ENCODE assay signal across 14 cellular contexts in genomic region chr5:167511276-167511675, GRCh38.
DNase-seq lines count a peak whose midpoint lies in the region; ATAC-seq and TF ChIP-seq lines count a peak whose summit lies in the region.
"Had no signal": no experiment of that assay in that cellular context is flagged by ENCODE, and none has a peak within 500 bp of the region (broad histone marks: within the 10 kb centered on the region; RNA-seq: fewer than 3 reads in every experiment).

No MANE protein-coding gene starts in this region.

- peak; percentile 5 for DNase-seq in H7
- peak; percentile 54 for DNase-seq in NT2/D1 (ENCODE audit: low read depth, low spot score)
- peak; percentile 53 for DNase-seq in iPS DF 4.7 (ENCODE audit: extremely low read depth, low spot score)
- peak; percentile 40 for DNase-seq in iPS-NIHi7 (ENCODE audit: extremely low spot score)
- DNase-seq in nephron progenitor cell: no peak
- DNase-seq: ACHN; CD4-positive, CD25-positive, alpha-beta regulatory T cell; DMS53; KG1 had no signal

- TF ChIP-seq CTCF in nephron progenitor cell (IDR thresholded peaks at IDR 0.05): no peak

- H3K9me3 ChIP-seq in NT2/D1 (ENCODE audit: insufficient read depth, low read length): no peaks in the 10 kb centered on the region

- no peaks in the 10 kb centered on the region for H3K27me3 Mint-ChIP-seq in nephron progenitor cell (ENCODE audit: low read depth, poor library complexity)
- H3K27me3 Mint-ChIP-seq: CD4-positive, CD25-positive, alpha-beta regulatory T cell; IgD-negative memory B cell had no signal

- H3K4me1 ChIP-seq in NT2/D1 (ENCODE audit: insufficient read depth, insufficient read length): no peaks in the 10 kb centered on the region

- H3K36me3 ChIP-seq in H7 (replicated peaks; ENCODE audit: control insufficient read depth, insufficient read depth, low read length): no peaks in the 10 kb centered on the region
- H3K36me3 ChIP-seq in NT2/D1 (ENCODE audit: insufficient read depth, insufficient read length, low read length): no peaks in the 10 kb centered on the region
- H3K36me3 ChIP-seq: BLaER1 treated with 17β-estradiol and CSF1 and Interleukin-3, amounts not matched to agents 10 nM and 100 nM had no signal

- no peak overlapping the region for H3K4me3 Mint-ChIP-seq in nephron progenitor cell
- H3K4me3 Mint-ChIP-seq: CD4-positive, CD25-positive, alpha-beta regulatory T cell; IgD-negative memory B cell had no signal

- no peaks in the 10 kb centered on the region for H3K27me3 ChIP-seq in H7 (ENCODE audit: control insufficient read depth, insufficient read depth, low read length)
- H3K27me3 ChIP-seq in NT2/D1 (ENCODE audit: insufficient read depth, insufficient read length): no peaks in the 10 kb centered on the region
- H3K27me3 ChIP-seq: BLaER1 treated with 17β-estradiol and CSF1 and Interleukin-3, amounts not matched to agents 10 nM and 100 nM had no signal

- no peaks in the 10 kb centered on the region for H3K4me1 Mint-ChIP-seq in nephron progenitor cell
- H3K4me1 Mint-ChIP-seq: CD4-positive, CD25-positive, alpha-beta regulatory T cell; IgD-negative memory B cell had no signal

- H3K9me3 Mint-ChIP-seq in nephron progenitor cell: no peaks in the 10 kb centered on the region

- no peak overlapping the region for H3K27ac Mint-ChIP-seq in nephron progenitor cell
- H3K27ac Mint-ChIP-seq: CD4-positive, CD25-positive, alpha-beta regulatory T cell; IgD-negative memory B cell had no signal

- H3K36me3 Mint-ChIP-seq in nephron progenitor cell (ENCODE audit: low read depth): no peaks in the 10 kb centered on the region
- H3K36me3 Mint-ChIP-seq: CD4-positive, CD25-positive, alpha-beta regulatory T cell; IgD-negative memory B cell had no signal

- H3K4me3 ChIP-seq in H7 (ENCODE audit: insufficient read depth, low read depth, low read length) (no peak overlapping the region), NT2/D1 (ENCODE audit: insufficient read length, low read depth) (no peak overlapping the region)
- H3K4me3 ChIP-seq: BLaER1 treated with 17β-estradiol and CSF1 and Interleukin-3, amounts not matched to agents 10 nM and 100 nM had no signal

- H3K9ac ChIP-seq in NT2/D1 (ENCODE audit: insufficient read length, low read depth): no peak overlapping the region
- H3K9ac ChIP-seq: BLaER1 treated with 17β-estradiol and CSF1 and Interleukin-3, amounts not matched to agents 10 nM and 100 nM had no signal

- ATAC-seq in GM18517 (IDR thresholded peaks at IDR 0.05; ENCODE audit: unreplicated experiment) (no peak), HG03571 (IDR thresholded peaks at IDR 0.05; ENCODE audit: unreplicated experiment) (no peak), HG03520 (IDR thresholded peaks at IDR 0.05; ENCODE audit: unreplicated experiment) (no peak)
